8 cellular contexts compared by ENCODE assay signal in the genomic region with DNA sequence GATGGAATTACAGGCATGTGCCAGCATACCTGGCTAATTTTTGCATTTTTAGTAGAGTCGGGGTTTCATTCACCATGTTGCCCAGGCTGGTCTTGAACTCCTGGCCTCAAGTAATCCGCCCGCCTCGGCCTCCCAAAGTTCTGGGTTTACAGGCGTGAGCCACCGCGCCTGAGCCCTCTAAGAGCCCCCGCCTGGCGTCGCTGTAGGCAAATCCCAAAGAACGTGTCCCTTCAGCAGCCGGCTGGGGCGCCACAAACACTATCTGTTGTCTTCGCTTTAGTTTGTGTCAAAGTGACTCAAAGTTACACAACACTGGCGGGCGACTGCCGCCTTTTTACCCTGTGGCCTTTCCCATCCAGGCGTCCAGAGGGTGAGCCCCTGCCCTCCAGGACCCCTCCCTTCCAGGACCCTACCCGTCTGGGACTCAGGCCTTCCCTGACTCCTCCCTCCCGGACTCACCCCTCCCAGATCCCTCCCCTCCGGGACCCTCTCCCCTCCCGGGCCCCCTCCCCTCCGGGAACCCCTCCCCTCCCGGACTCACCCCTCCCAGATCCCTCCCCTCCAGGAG. TPM values are rescaled to one million over a fixed set of nuclear protein-coding genes. Genes with fewer than 3 reads are reported as not detected.
DNase-seq lines count a peak whose midpoint lies in the region; ATAC-seq and TF ChIP-seq lines count a peak whose summit lies in the region.

No MANE protein-coding gene starts in this region.

- no peaks in the 10 kb centered on the region for H3K9me3 Mint-ChIP-seq in T-helper 1 cell treated with Interleukin-12 subunit alpha and Interleukin-12 subunit beta and Interleukin-4 antibody, amounts not matched to agents 30 μg/mL and 1 μg/mL, for 36 hours

- ATAC-seq in HG02870 (IDR thresholded peaks at IDR 0.05; ENCODE audit: unreplicated experiment) (peak; percentile 41), right cardiac atrium (peak; percentile 66 to 67), psoas muscle (peak; percentile 65 to 82 (median 70))

- H3K27ac Mint-ChIP-seq in T-helper 1 cell treated with Interleukin-12 subunit alpha and Interleukin-12 subunit beta and Interleukin-4 antibody, amounts not matched to agents 30 μg/mL and 1 μg/mL, for 36 hours = peak overlapping the region; percentile 100

- H3K36me3 ChIP-seq in psoas muscle (ENCODE audit: insufficient read depth in 1 of 2, low read depth in 1 of 2) (peaks cover 2 to 46% of the 10 kb centered on the region in 2 donors), urinary bladder (ENCODE audit: insufficient read depth) (peaks cover 5% of the 10 kb centered on the region)

- peaks cover 18% of the 10 kb centered on the region for H3K4me1 Mint-ChIP-seq in T-helper 1 cell treated with Interleukin-12 subunit alpha and Interleukin-12 subunit beta and Interleukin-4 antibody, amounts not matched to agents 30 μg/mL and 1 μg/mL, for 36 hours (ENCODE audit: low read depth)

- intact Hi-C loops in right cardiac atrium (cut with DNase I) (loop anchor here in 3 of 4 donors (2.0 to 5.0 kb wide), 3 partner anchors 75 to 81 kb away; no protein-coding TSS in a partner anchor), psoas muscle (cut with DNase I) (loop anchor here (1.0 to 10.0 kb wide), 5 partner anchors 50 to 193 kb away; no protein-coding TSS in a partner anchor)

- no peaks in the 10 kb centered on the region for H3K27me3 Mint-ChIP-seq in T-helper 1 cell treated with Interleukin-12 subunit alpha and Interleukin-12 subunit beta and Interleukin-4 antibody, amounts not matched to agents 30 μg/mL and 1 μg/mL, for 36 hours (ENCODE audit: low read depth)

- TF ChIP-seq CTCF in GM12864 (IDR thresholded peaks at IDR 0.05; ENCODE audit: low read depth, low read length, missing control alignments) = peak; percentile 96
- peak; percentile 91 for TF ChIP-seq CTCF in psoas muscle (IDR thresholded peaks at IDR 0.05)

- H3K4me1 ChIP-seq in right cardiac atrium (ENCODE audit: control insufficient read depth, insufficient read depth, low read length) (peaks cover 7% of the 10 kb centered on the region), psoas muscle (peaks cover 25% of the 10 kb centered on the region), urinary bladder (ENCODE audit: insufficient read depth) (no peaks in the 10 kb centered on the region)

- no peaks in the 10 kb centered on the region for H3K9me3 ChIP-seq in right cardiac atrium (ENCODE audit: control insufficient read depth, low read length)
- no peaks in the 10 kb centered on the region for H3K9me3 ChIP-seq in psoas muscle

- H3K27ac ChIP-seq in right cardiac atrium (ENCODE audit: low read length) = peak overlapping the region; percentile 96
- H3K27ac ChIP-seq in psoas muscle = peak overlapping the region; percentile 99
- peak overlapping the region; percentile 98 for H3K27ac ChIP-seq in urinary bladder (ENCODE audit: low read depth)

- H3K4me3 ChIP-seq in GM12864 (ENCODE audit: low read depth, low read length) (peak overlapping the region; percentile 71), right cardiac atrium (ENCODE audit: low read length) (peak overlapping the region; percentile 54), psoas muscle (peak overlapping the region; percentile 84), urinary bladder (ENCODE audit: low read depth, low read length) (peak overlapping the region; percentile 53)

- WGBS in right cardiac atrium = 2% methylated on average over 24 of the region's 24 CpGs
- WGBS in psoas muscle, 3 donors = 3% methylated on average over 21 to 24 of the region's 24 CpGs
- WGBS in urinary bladder = 3% methylated on average over 24 of the region's 24 CpGs

- H3K4me3 Mint-ChIP-seq in T-helper 1 cell treated with Interleukin-12 subunit alpha and Interleukin-12 subunit beta and Interleukin-4 antibody, amounts not matched to agents 30 μg/mL and 1 μg/mL, for 36 hours = peak overlapping the region; percentile 99

- peaks cover 14% of the 10 kb centered on the region for H3K36me3 Mint-ChIP-seq in T-helper 1 cell treated with Interleukin-12 subunit alpha and Interleukin-12 subunit beta and Interleukin-4 antibody, amounts not matched to agents 30 μg/mL and 1 μg/mL, for 36 hours (ENCODE audit: low read depth)

- H3K27me3 ChIP-seq in right cardiac atrium (ENCODE audit: control insufficient read depth, insufficient read depth) = no peaks in the 10 kb centered on the region
- no peaks in the 10 kb centered on the region for H3K27me3 ChIP-seq in psoas muscle (ENCODE audit: insufficient read depth in 3 of 3, low read length in 2 of 3)

- DNase-seq in GM12864 (ENCODE audit: low read depth) (peak; percentile 78), NCI-H146 treated with DMSO at 0.1 percent for 48 hours (lab: John Stamatoyannopoulos, UW; ENCODE audit: unreplicated experiment) (peak; percentile 81), amygdala (lab: John Stamatoyannopoulos, UW) (peak; percentile 3 to 92 (median 72)), right cardiac atrium (peak; percentile 95 to 98 (median 96)), psoas muscle (peak; percentile 96 to 98)

RNA-seq across cellular contexts. Expression of a gene that starts 0.9 kb away (rescaled TPM):
- total RNA-seq in right cardiac atrium (10 to 100 TPM; 65.0 to 80.9 (median 73.4) TPM), psoas muscle (100 to 1,000 TPM; 142 to 280 (median 238) TPM), urinary bladder (27.5 TPM)
- polyA plus RNA-seq in right cardiac atrium (87.5 TPM), psoas muscle (100 to 1,000 TPM; 355 to 603 (median 460) TPM), urinary bladder (115 TPM)

Comparison
In these comparisons a context has a peak if more than half of its experiments do, and no peak if none do; other contexts are left out.
1. Peak in every context shown above with its lines: DNase-seq, ATAC-seq, H3K4me3 ChIP-seq and H3K27ac ChIP-seq.